8 cellular contexts compared by ENCODE assay signal in genomic region chr6:112337209-112337638, GRCh38. TPM values are rescaled to one million over a fixed set of nuclear protein-coding genes. Genes with fewer than 3 reads are reported as not detected.
DNase-seq lines count a peak whose midpoint lies in the region; ATAC-seq and TF ChIP-seq lines count a peak whose summit lies in the region.

No MANE protein-coding gene starts in this region.

- no peak overlapping the region for H2AK5ac ChIP-seq in IMR-90 (ENCODE audit: low read depth, low read length)

- H3K4me2 ChIP-seq in IMR-90 (ENCODE audit: low read depth, low read length) (no peak overlapping the region), PC-9 (no peak overlapping the region)

- H3K9me3 Mint-ChIP-seq in nephron: no peaks in the 10 kb centered on the region
- no peaks in the 10 kb centered on the region for H3K9me3 Mint-ChIP-seq in activated CD8-positive, alpha-beta T cell treated with anti-CD3 and anti-CD28 coated beads for 36 hours
- H3K9me3 Mint-ChIP-seq in stimulated activated effector memory CD8-positive, alpha-beta T cell treated with anti-CD3 and anti-CD28 coated beads, Interleukin-12 subunit alpha, Interleukin-12 subunit beta, amount 100 ng/mL, for 72 hours: no peaks in the 10 kb centered on the region

- H3K9me3 ChIP-seq in IMR-90 (ENCODE audit: control insufficient read depth, insufficient read depth, low read length) (no peaks in the 10 kb centered on the region), PC-9 (ENCODE audit: insufficient read depth, low read depth) (peaks cover 7% of the 10 kb centered on the region; the same call in 1 of the 2 replicates), spleen (no peaks in the 10 kb centered on the region)

- peaks cover 4% of the 10 kb centered on the region for H3K4me1 ChIP-seq in IMR-90 (ENCODE audit: control insufficient read depth, insufficient read depth, low read length)
- H3K4me1 ChIP-seq in PC-9 (replicated peaks; ENCODE audit: insufficient read depth): no peaks in the 10 kb centered on the region
- H3K4me1 ChIP-seq in spleen: no peaks in the 10 kb centered on the region

- H3K27me3 Mint-ChIP-seq in nephron (ENCODE audit: low read depth): no peaks in the 10 kb centered on the region
- H3K27me3 Mint-ChIP-seq in activated CD8-positive, alpha-beta T cell treated with anti-CD3 and anti-CD28 coated beads for 36 hours: peaks cover 10% of the 10 kb centered on the region

- H3K79me2 ChIP-seq in PC-9 (ENCODE audit: low read depth): no peaks in the 10 kb centered on the region

- H3K36me3 ChIP-seq in IMR-90 (ENCODE audit: control insufficient read depth, insufficient read depth, low read length) (no peaks in the 10 kb centered on the region), PC-9 (ENCODE audit: low read depth) (no peaks in the 10 kb centered on the region), spleen (no peaks in the 10 kb centered on the region)

- no peak overlapping the region for H3K9ac ChIP-seq in IMR-90 (ENCODE audit: low read depth, low read length)

- peak overlapping the region; percentile 53 to 88 (median 58) for H3K27ac Mint-ChIP-seq in nephron
- no peak overlapping the region for H3K27ac Mint-ChIP-seq in activated CD8-positive, alpha-beta T cell treated with anti-CD3 and anti-CD28 coated beads for 36 hours
- H3K27ac Mint-ChIP-seq in stimulated activated effector memory CD8-positive, alpha-beta T cell treated with anti-CD3 and anti-CD28 coated beads, Interleukin-12 subunit alpha, Interleukin-12 subunit beta, amount 100 ng/mL, for 72 hours: no peak overlapping the region

- TF ChIP-seq POLR2A in IMR-90 (IDR thresholded peaks at IDR 0.05; ENCODE audit: low read depth, low read length) (no peak), spleen (IDR thresholded peaks at IDR 0.05) (no peak)

- no peak overlapping the region for H2AFZ ChIP-seq in IMR-90 (replicated peaks; ENCODE audit: low read length, poor library complexity)
- H2AFZ ChIP-seq in PC-9: no peak overlapping the region

- H2BK20ac ChIP-seq in IMR-90 (ENCODE audit: low read depth, low read length): no peak overlapping the region

- peak; percentile 83 for TF ChIP-seq CTCF in C4-2B (conservative IDR thresholded peaks at IDR 0.05)
- TF ChIP-seq CTCF in IMR-90 (conservative IDR thresholded peaks at IDR 0.05; ENCODE audit: low read depth, low read length): peak; percentile 78
- peak; percentile 65 for TF ChIP-seq CTCF in PC-9 (conservative IDR thresholded peaks at IDR 0.05)
- peak; percentile 81 for TF ChIP-seq CTCF in epithelial cell of esophagus (IDR thresholded peaks at IDR 0.05; ENCODE audit: insufficient read depth, low read depth, low read length, missing control alignments)
- TF ChIP-seq CTCF in nephron (IDR thresholded peaks at IDR 0.05; ENCODE audit: unreplicated experiment in 3 of 3): peak; percentile 61 to 76 (median 71)
- TF ChIP-seq CTCF in activated CD8-positive, alpha-beta T cell treated with anti-CD3 and anti-CD28 coated beads for 36 hours (IDR thresholded peaks at IDR 0.05): no peak
- peak in 5 of 11 experiments; percentile 22 to 51 (median 43) for TF ChIP-seq CTCF in spleen (IDR thresholded peaks at IDR 0.05 in 8 of 11, conservative IDR thresholded peaks at IDR 0.05 in 3 of 11)

- H3K36me3 Mint-ChIP-seq in nephron (ENCODE audit: low read depth): no peaks in the 10 kb centered on the region
- no peaks in the 10 kb centered on the region for H3K36me3 Mint-ChIP-seq in activated CD8-positive, alpha-beta T cell treated with anti-CD3 and anti-CD28 coated beads for 36 hours (ENCODE audit: low read depth)
- H3K36me3 Mint-ChIP-seq in stimulated activated effector memory CD8-positive, alpha-beta T cell treated with anti-CD3 and anti-CD28 coated beads, Interleukin-12 subunit alpha, Interleukin-12 subunit beta, amount 100 ng/mL, for 72 hours: no peaks in the 10 kb centered on the region

- no peak overlapping the region for H3K4me3 ChIP-seq in IMR-90 (ENCODE audit: insufficient read depth, low read depth, low read length)
- H3K4me3 ChIP-seq in PC-9: no peak overlapping the region
- H3K4me3 ChIP-seq in epithelial cell of esophagus (ENCODE audit: low read length): no peak overlapping the region
- no peak overlapping the region for H3K4me3 ChIP-seq in spleen

- POLR2A ChIA-PET in IMR-90 (lab: Charles Lee; ENCODE audit: unreplicated experiment) (no interaction called here), PC-9 (lab: Charles Lee; ENCODE audit: unreplicated experiment) (no interaction called here)
- POLR2A ChIA-PET in activated CD8-positive, alpha-beta T cell treated with anti-CD3 and anti-CD28 coated beads for 36 hours (lab: Charles Lee): no interaction called here

- DNase-seq in IMR-90 (peak; percentile 83), PC-9 (peak in 1 of 2 experiments; percentile 24), epithelial cell of esophagus (ENCODE audit: low read depth) (peak; percentile 76), spleen (no peak)
- DNase-seq in activated CD8-positive, alpha-beta T cell treated with anti-CD3 and anti-CD28 coated beads for 36 hours: no peak
- DNase-seq in stimulated activated effector memory CD8-positive, alpha-beta T cell treated with anti-CD3 and anti-CD28 coated beads, Interleukin-12 subunit alpha, Interleukin-12 subunit beta, amount 100 ng/mL, for 72 hours (ENCODE audit: low spot score in 2 of 2): no peak

- H4K20me1 ChIP-seq in IMR-90 (ENCODE audit: insufficient read depth, low read length): no peaks in the 10 kb centered on the region
- H4K20me1 ChIP-seq in PC-9 (ENCODE audit: insufficient read depth): no peaks in the 10 kb centered on the region

- no peak overlapping the region for H3K23ac ChIP-seq in IMR-90 (ENCODE audit: low read depth, low read length)

- peak; percentile 80 for TF ChIP-seq RAD21 in IMR-90 (IDR thresholded peaks at IDR 0.05; ENCODE audit: low read length)

- no peak overlapping the region for H3K27ac ChIP-seq in C4-2B
- no peak overlapping the region for H3K27ac ChIP-seq in IMR-90 (ENCODE audit: insufficient read depth, low read length)
- no peak overlapping the region for H3K27ac ChIP-seq in PC-9
- no peak overlapping the region for H3K27ac ChIP-seq in spleen

- H3K27me3 ChIP-seq in IMR-90 (ENCODE audit: control insufficient read depth, insufficient read depth, low read length) (no peaks in the 10 kb centered on the region), PC-9 (ENCODE audit: insufficient read depth, low read depth) (no peaks in the 10 kb centered on the region), spleen (replicated peaks in 1 of 7) (peaks cover 0 to 63% (median 3%) of the 10 kb centered on the region in 7 donors)

- no peak overlapping the region for H3K4me3 Mint-ChIP-seq in nephron
- no peak overlapping the region for H3K4me3 Mint-ChIP-seq in activated CD8-positive, alpha-beta T cell treated with anti-CD3 and anti-CD28 coated beads for 36 hours
- H3K4me3 Mint-ChIP-seq in stimulated activated effector memory CD8-positive, alpha-beta T cell treated with anti-CD3 and anti-CD28 coated beads, Interleukin-12 subunit alpha, Interleukin-12 subunit beta, amount 100 ng/mL, for 72 hours: no peak overlapping the region

- no peak overlapping the region for H2AK9ac ChIP-seq in IMR-90 (replicated peaks; ENCODE audit: low read depth, low read length, poor library complexity)

- no peaks in the 10 kb centered on the region for H3K79me1 ChIP-seq in IMR-90 (ENCODE audit: low read depth in 1 of 2, low read length in 2 of 2)

- no peak overlapping the region for H4K5ac ChIP-seq in IMR-90 (ENCODE audit: low read depth, low read length)

- H3K4me1 Mint-ChIP-seq in nephron: peaks cover 40% of the 10 kb centered on the region
- H3K4me1 Mint-ChIP-seq in activated CD8-positive, alpha-beta T cell treated with anti-CD3 and anti-CD28 coated beads for 36 hours (ENCODE audit: low read depth): no peaks in the 10 kb centered on the region
- no peaks in the 10 kb centered on the region for H3K4me1 Mint-ChIP-seq in stimulated activated effector memory CD8-positive, alpha-beta T cell treated with anti-CD3 and anti-CD28 coated beads, Interleukin-12 subunit alpha, Interleukin-12 subunit beta, amount 100 ng/mL, for 72 hours

- no peak overlapping the region; the same call in 2 of the 3 replicates for H2BK15ac ChIP-seq in IMR-90 (ENCODE audit: low read depth, low read length)

- dilution Hi-C loops in IMR-90 (cut with HindIII; ENCODE audit: low sequenced_read_pairs, unreplicated experiment): no loop called here

- H4K91ac ChIP-seq in IMR-90 (ENCODE audit: insufficient read depth, low read depth, low read length): no peak overlapping the region

- intact Hi-C loops in IMR-90 (cut with micrococcal nuclease): loop anchor here (1.0 to 10.0 kb wide), 4 partner anchors 444 to 1520 kb away; partner anchors contain the start of gene MARCKS
- intact Hi-C loops in PC-9 (cut with micrococcal nuclease; ENCODE audit: unreplicated experiment): loop anchor here (10.0 kb wide), 1 partner anchor 1598 kb away; no protein-coding TSS in a partner anchor
- intact Hi-C loops in activated CD8-positive, alpha-beta T cell treated with anti-CD3 and anti-CD28 coated beads for 36 hours (cut with micrococcal nuclease): no loop called here
- intact Hi-C loops in spleen (cut with DNase I; ENCODE audit: low total_unique reads): no loop called here

- H2BK5ac ChIP-seq in IMR-90 (ENCODE audit: low read depth, low read length, poor library complexity, severe bottlenecking): no peak overlapping the region

- no peak overlapping the region for H3K4ac ChIP-seq in IMR-90 (ENCODE audit: low read depth, low read length)

- no TSS peak for BruUV-seq in IMR-90 (replicated peaks; lab: Mats Ljungman, UMichigan)
- no TSS peak for BruUV-seq in PC-9 (replicated peaks; lab: Mats Ljungman, UMichigan)

- H3K14ac ChIP-seq in IMR-90 (replicated peaks; ENCODE audit: low read depth, low read length): no peak overlapping the region

- no peak overlapping the region for H4K8ac ChIP-seq in IMR-90 (ENCODE audit: low read depth in 2 of 2, low read length in 2 of 2)

- no peak overlapping the region for H3K18ac ChIP-seq in IMR-90 (ENCODE audit: low read depth, low read length)

- no peaks in the 10 kb centered on the region for H3K9me2 ChIP-seq in PC-9 (ENCODE audit: insufficient read depth)

- in situ Hi-C loops in IMR-90 (cut with MboI; ENCODE audit: low sequenced_read_pairs): loop anchor here (10.0 kb wide), 1 partner anchor 1568 kb away; no protein-coding TSS in a partner anchor

- H3F3A ChIP-seq in PC-9 (ENCODE audit: insufficient read depth, low read depth): no peaks in the 10 kb centered on the region

- H2BK120ac ChIP-seq in IMR-90 (ENCODE audit: low read depth, low read length): peak overlapping the region; percentile 30; the same call in 1 of the 2 replicates

- CTCF ChIA-PET in IMR-90 (lab: Yijun Ruan, JAX): interaction anchor here (1.6 kb wide), 1 partner anchor 36 kb away, joined by 4 read pairs; no protein-coding TSS in a partner anchor
- CTCF ChIA-PET in PC-9 (lab: Charles Lee): interaction anchor here (0.6 kb wide), 1 partner anchor 175 kb away, joined by 11 read pairs; no protein-coding TSS in a partner anchor
- CTCF ChIA-PET in activated CD8-positive, alpha-beta T cell treated with anti-CD3 and anti-CD28 coated beads for 36 hours (lab: Charles Lee): no interaction called here

- 20% methylated on average over 1 of the region's 3 CpGs; no CpG with 5 or more reads in 1 of the 2 experiments for WGBS in IMR-90 (ENCODE audit: extremely low coverage in 2 of 2, insufficient read length in 1 of 2), 2 experiments
- 4 to 64% (median 55%) methylated on average over 3 of the region's 3 CpGs for WGBS in spleen, 5 donors

- H3K9me1 ChIP-seq in IMR-90 (ENCODE audit: insufficient read depth, low read length): no peaks in the 10 kb centered on the region

- peak; percentile 91 for ATAC-seq in IMR-90 (ENCODE audit: low read depth)
- no peak for ATAC-seq in activated CD8-positive, alpha-beta T cell treated with anti-CD3 and anti-CD28 coated beads for 36 hours
- no peak for ATAC-seq in stimulated activated effector memory CD8-positive, alpha-beta T cell treated with anti-CD3 and anti-CD28 coated beads, Interleukin-12 subunit alpha, Interleukin-12 subunit beta, amount 100 ng/mL, for 72 hours

- H3K56ac ChIP-seq in IMR-90 (ENCODE audit: extremely low read depth, insufficient read depth, low read length): no peak overlapping the region

RNA-seq across cellular contexts. Expression of gene RFPL4B, which starts 9.9 kb away (rescaled TPM):
- not detected in 2 replicates for total RNA-seq in IMR-90 (2012; rRNA removed)
- not detected in 2 replicates for polyA plus RNA-seq in IMR-90 (2012; rRNA removed)
- polyA plus RNA-seq in IMR-90 (2012; cell fraction: cytosol; rRNA removed): not detected in 2 replicates
- polyA plus RNA-seq in IMR-90 (2012; cell fraction: nucleus; rRNA removed; ENCODE audit: low replicate concordance): not detected in 2 replicates
- 0.48 and 0.85 TPM in 2 replicates for total RNA-seq in PC-9 (2021)
- not detected for total RNA-seq in activated CD8-positive, alpha-beta T cell treated with anti-CD3 and anti-CD28 coated beads for 36 hours
- total RNA-seq in spleen: not detected
- not detected for polyA plus RNA-seq in spleen

Comparison
In these comparisons a context has a peak if more than half of its experiments do, and no peak if none do; other contexts are left out.
1. DNase-seq: peak in IMR-90 (single experiment) and epithelial cell of esophagus (single experiment); none in activated CD8-positive, alpha-beta T cell treated with anti-CD3 and anti-CD28 coated beads for 36 hours (single experiment), spleen (single experiment) and stimulated activated effector memory CD8-positive, alpha-beta T cell treated with anti-CD3 and anti-CD28 coated beads, Interleukin-12 subunit alpha, Interleukin-12 subunit beta, amount 100 ng/mL, for 72 hours (0 of 2).
2. H3K27ac Mint-ChIP-seq: peak in nephron (3 of 3); none in activated CD8-positive, alpha-beta T cell treated with anti-CD3 and anti-CD28 coated beads for 36 hours (single experiment) and stimulated activated effector memory CD8-positive, alpha-beta T cell treated with anti-CD3 and anti-CD28 coated beads, Interleukin-12 subunit alpha, Interleukin-12 subunit beta, amount 100 ng/mL, for 72 hours (single experiment).
3. intact Hi-C loops: an anchor here in IMR-90 (1.0 to 10.0 kb wide) and PC-9 (10.0 kb wide); none called in activated CD8-positive, alpha-beta T cell treated with anti-CD3 and anti-CD28 coated beads for 36 hours and spleen.